In the genomic region with DNA sequence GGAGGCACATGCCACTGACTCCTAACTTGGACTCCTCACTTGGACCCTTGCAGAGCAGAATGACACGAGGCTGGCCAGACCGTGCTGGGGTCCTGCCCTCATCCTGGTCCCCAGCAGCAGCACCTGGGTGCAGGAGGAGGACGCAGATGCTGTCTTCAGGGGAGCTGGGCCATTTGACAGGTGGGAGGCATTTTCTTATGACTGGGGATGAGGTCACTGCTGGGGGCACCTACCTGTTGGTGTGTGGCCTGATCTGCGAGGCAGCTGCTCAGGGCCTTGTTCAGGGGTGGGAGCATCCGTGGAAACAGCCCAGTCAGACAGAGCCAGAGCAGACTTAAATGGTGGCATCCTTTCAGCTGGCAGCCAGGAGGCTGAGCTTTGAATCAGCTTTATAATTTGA, we compare ENCODE assay signal across 22 cellular contexts. TPM values are rescaled to one million over a fixed set of nuclear protein-coding genes. Genes with fewer than 3 reads are reported as not detected.
"Had no signal": no experiment of that assay in that cellular context is flagged by ENCODE, and none has a peak within 500 bp of the region (broad histone marks: within the 10 kb centered on the region; RNA-seq: fewer than 3 reads in every experiment).

No MANE protein-coding gene starts in this region.

- H3K36me3 Mint-ChIP-seq: activated CD8-positive, alpha-beta memory T cell treated with anti-CD3 and anti-CD28 coated beads, Interleukin-2, amount 10 ng/mL, durations not matched to agents 7 days and 5 days; activated naive CD4-positive, alpha-beta T cell treated with anti-CD3 and anti-CD28 coated beads, Interleukin-2, amount 10 ng/mL, durations not matched to agents 7 days and 5 days; activated naive CD8-positive, alpha-beta T cell treated with anti-CD3 and anti-CD28 coated beads for 36 hours had no signal

- H3K27ac Mint-ChIP-seq: activated B cell treated with CpG ODN at 0.5 μM for 24 hours; activated CD4-positive, alpha-beta T cell treated with anti-CD3 and anti-CD28 coated beads, Interleukin-2, amount 10 ng/mL, durations not matched to agents 24 days and 14 days; activated CD8-positive, alpha-beta memory T cell treated with anti-CD3 and anti-CD28 coated beads, Interleukin-2, amount 10 ng/mL, durations not matched to agents 7 days and 5 days; activated naive CD4-positive, alpha-beta T cell treated with anti-CD3 and anti-CD28 coated beads, Interleukin-2, amount 10 ng/mL, durations not matched to agents 7 days and 5 days; activated naive CD8-positive, alpha-beta T cell treated with anti-CD3 and anti-CD28 coated beads for 36 hours; T-helper 17 cell had no signal

- H3K4me3 Mint-ChIP-seq: activated B cell treated with CpG ODN at 0.5 μM for 24 hours; activated CD4-positive, alpha-beta T cell treated with anti-CD3 and anti-CD28 coated beads, Interleukin-2, amount 10 ng/mL, durations not matched to agents 24 days and 14 days; activated CD8-positive, alpha-beta memory T cell treated with anti-CD3 and anti-CD28 coated beads, Interleukin-2, amount 10 ng/mL, durations not matched to agents 7 days and 5 days; activated naive CD4-positive, alpha-beta T cell treated with anti-CD3 and anti-CD28 coated beads, Interleukin-2, amount 10 ng/mL, durations not matched to agents 7 days and 5 days; activated naive CD8-positive, alpha-beta T cell treated with anti-CD3 and anti-CD28 coated beads for 36 hours; activated T-cell treated with anti-CD3 and anti-CD28 coated beads, Interleukin-2, amount 50 U/mL, for 4 hours; T-helper 17 cell had no signal

- ATAC-seq: activated CD8-positive, alpha-beta memory T cell treated with anti-CD3 and anti-CD28 coated beads, Interleukin-2, amount 10 ng/mL, durations not matched to agents 7 days and 5 days; activated T-cell treated with anti-CD3 and anti-CD28 coated beads, Interleukin-2, amount 50 U/mL, for 4 hours; PC-3; T-helper 17 cell had no signal

- H3K9me3 Mint-ChIP-seq: activated B cell treated with CpG ODN at 0.5 μM for 24 hours; activated CD4-positive, alpha-beta T cell treated with anti-CD3 and anti-CD28 coated beads, Interleukin-2, amount 10 ng/mL, durations not matched to agents 24 days and 14 days; activated naive CD4-positive, alpha-beta T cell treated with anti-CD3 and anti-CD28 coated beads, Interleukin-2, amount 10 ng/mL, durations not matched to agents 7 days and 5 days; activated naive CD8-positive, alpha-beta T cell treated with anti-CD3 and anti-CD28 coated beads for 36 hours; activated T-cell treated with anti-CD3 and anti-CD28 coated beads, Interleukin-2, amount 50 U/mL, for 4 hours had no signal

- H3K4me1 Mint-ChIP-seq: activated B cell treated with CpG ODN at 0.5 μM for 24 hours; activated CD4-positive, alpha-beta T cell treated with anti-CD3 and anti-CD28 coated beads, Interleukin-2, amount 10 ng/mL, durations not matched to agents 24 days and 14 days; activated CD8-positive, alpha-beta memory T cell treated with anti-CD3 and anti-CD28 coated beads, Interleukin-2, amount 10 ng/mL, durations not matched to agents 7 days and 5 days; activated naive CD4-positive, alpha-beta T cell treated with anti-CD3 and anti-CD28 coated beads, Interleukin-2, amount 10 ng/mL, durations not matched to agents 7 days and 5 days; activated naive CD8-positive, alpha-beta T cell treated with anti-CD3 and anti-CD28 coated beads for 36 hours; T-helper 17 cell had no signal

- H3K27me3 ChIP-seq: MG63 had no signal

- H3K36me3 ChIP-seq: MG63 had no signal

- H3K4me3 ChIP-seq: MG63 had no signal

- DNase-seq: activated B cell treated with CpG ODN at 0.5 μM for 24 hours; activated CD4-positive, alpha-beta T cell treated with anti-CD3 and anti-CD28 coated beads for 1 hour; activated CD4-positive, alpha-beta T cell treated with anti-CD3 and anti-CD28 coated beads, Interleukin-2, amount 10 ng/mL, durations not matched to agents 24 days and 14 days; activated CD4-positive, alpha-beta T cell treated with anti-CD3 and anti-CD28 coated beads, Interleukin-2, amount 50 U/mL, for 48 hours; activated CD8-positive, alpha-beta memory T cell treated with anti-CD3 and anti-CD28 coated beads, Interleukin-2, amount 10 ng/mL, durations not matched to agents 7 days and 5 days; activated gamma-delta T cell; activated naive CD4-positive, alpha-beta T cell treated with anti-CD3 and anti-CD28 coated beads, Interleukin-2, amount 10 ng/mL, durations not matched to agents 7 days and 5 days; activated naive CD8-positive, alpha-beta T cell treated with anti-CD3 and anti-CD28 coated beads for 36 hours; activated T-cell treated with anti-CD3 and anti-CD28 coated beads, Interleukin-2, amount 50 U/mL, for 4 hours; caudate nucleus; MG63; MV-4-11; NCI-H1092 treated with DMSO at 0.1 percent for 48 hours; NCI-H1417 treated with DMSO at 0.1 percent for 48 hours; NCI-H1694; NCI-H2029; NCI-H510A treated with DMSO at 0.1 percent for 48 hours; NCI-H82; PC-3; SIG-M5; T-helper 17 cell; T1000 had no signal

- H3K9me3 ChIP-seq: MG63 had no signal

- H3K27me3 Mint-ChIP-seq: activated CD4-positive, alpha-beta T cell treated with anti-CD3 and anti-CD28 coated beads, Interleukin-2, amount 10 ng/mL, durations not matched to agents 24 days and 14 days; activated CD8-positive, alpha-beta memory T cell treated with anti-CD3 and anti-CD28 coated beads, Interleukin-2, amount 10 ng/mL, durations not matched to agents 7 days and 5 days; activated naive CD4-positive, alpha-beta T cell treated with anti-CD3 and anti-CD28 coated beads, Interleukin-2, amount 10 ng/mL, durations not matched to agents 7 days and 5 days; activated naive CD8-positive, alpha-beta T cell treated with anti-CD3 and anti-CD28 coated beads for 36 hours had no signal

RNA-seq across cellular contexts. Expression of a gene that starts 57.3 kb away (rescaled TPM):
- total RNA-seq: PC-3 had no signal
